31 cellular contexts compared by ENCODE assay signal in genomic region chr1:221012087-221012486, GRCh38.
"Had no signal": no experiment of that assay in that cellular context is flagged by ENCODE, and none has a peak within 500 bp of the region (broad histone marks: within the 10 kb centered on the region; RNA-seq: fewer than 3 reads in every experiment).

No MANE protein-coding gene starts in this region.

- H3K27ac Mint-ChIP-seq: immature natural killer cell; naive thymus-derived CD8-positive, alpha-beta T cell; nephron; stimulated activated naive B cell treated with anti-CD40 and anti-IgM and Interleukin-4, amounts not matched to agents 10 μg/mL and 1 μg/mL and 100 μg/mL, for 72 hours had no signal

- H3K4me1 ChIP-seq: lower lobe of right lung, pancreas, prostate gland, stomach, testis, thyroid gland, transverse colon, upper lobe of left lung, vagina had no signal

- H3K9me3 Mint-ChIP-seq: naive thymus-derived CD8-positive, alpha-beta T cell; neural crest cell had no signal

- ATAC-seq: left colon; left lung; lower lobe of right lung; naive thymus-derived CD8-positive, alpha-beta T cell; pancreas; sciatic nerve; stimulated activated naive B cell treated with anti-CD40 and anti-IgM and Interleukin-4, amounts not matched to agents 10 μg/mL and 1 μg/mL and 100 μg/mL, for 72 hours; stimulated activated naive CD8-positive, alpha-beta T cell treated with anti-CD3 and anti-CD28 coated beads, Interleukin-15, Interleukin-2, amounts not matched to agents 100 U/mL and 50 U/mL, for 24 hours had no signal

- H3K27ac ChIP-seq: left lung, lower lobe of right lung, pancreas, prostate gland, skin epidermis, stomach, testis, thyroid gland, transverse colon, upper lobe of left lung, vagina had no signal

- H3K36me3 ChIP-seq: left lung, lower lobe of right lung, pancreas, prostate gland, stomach, thyroid gland, transverse colon, upper lobe of left lung, vagina had no signal

- H3K9me3 ChIP-seq: left lung, lower lobe of right lung, pancreas, prostate gland, stomach, testis, thyroid gland, transverse colon, upper lobe of left lung, vagina had no signal

- DNase-seq: hypothalamus; immature natural killer cell; kidney; left colon; left lung; lower lobe of right lung; mammary epithelial cell; mesenchymal stem cell; naive thymus-derived CD8-positive, alpha-beta T cell; nucleus accumbens; pancreas; posterior cingulate gyrus; retina; right cardiac atrium; stimulated activated CD4-positive, alpha-beta T cell treated with anti-CD3 and anti-CD28 coated beads, Interleukin-12 subunit alpha, Interleukin-12 subunit beta, amount 100 ng/mL, for 4 hours; stimulated activated CD4-positive, alpha-beta T cell treated with anti-CD3 and anti-CD28 coated beads, Interleukin-15, amount 100 ng/mL, for 24 hours; stimulated activated CD4-positive, alpha-beta T cell treated with anti-CD3 and anti-CD28 coated beads, Interleukin-2, amount 100 ng/mL, for 24 hours; stimulated activated CD4-positive, alpha-beta T cell treated with anti-CD3 and anti-CD28 coated beads, Interleukin-4, amount 100 ng/mL, for 1 hour; stimulated activated naive B cell treated with anti-CD40 and anti-IgM and Interleukin-4, amounts not matched to agents 10 μg/mL and 1 μg/mL and 100 μg/mL, for 72 hours; stimulated activated naive CD8-positive, alpha-beta T cell treated with anti-CD3 and anti-CD28 coated beads, Interleukin-15, Interleukin-2, amounts not matched to agents 100 U/mL and 50 U/mL, for 24 hours; stomach; testis; thyroid gland; transverse colon; upper lobe of left lung had no signal

- H3K4me1 Mint-ChIP-seq: immature natural killer cell; naive thymus-derived CD8-positive, alpha-beta T cell; nephron; neural crest cell had no signal

- H3K4me3 Mint-ChIP-seq: immature natural killer cell; naive thymus-derived CD8-positive, alpha-beta T cell; nephron; neural crest cell; stimulated activated naive B cell treated with anti-CD40 and anti-IgM and Interleukin-4, amounts not matched to agents 10 μg/mL and 1 μg/mL and 100 μg/mL, for 72 hours had no signal

- H3K4me3 ChIP-seq: left lung, lower lobe of right lung, pancreas, prostate gland, skin epidermis, stomach, testis, thyroid gland, transverse colon, upper lobe of left lung, vagina had no signal

- H3K27me3 ChIP-seq: left lung, pancreas, stomach, testis, thyroid gland, transverse colon, upper lobe of left lung, vagina had no signal

- H3K36me3 Mint-ChIP-seq: immature natural killer cell; naive thymus-derived CD8-positive, alpha-beta T cell; stimulated activated naive B cell treated with anti-CD40 and anti-IgM and Interleukin-4, amounts not matched to agents 10 μg/mL and 1 μg/mL and 100 μg/mL, for 72 hours had no signal
